In the genomic region with DNA sequence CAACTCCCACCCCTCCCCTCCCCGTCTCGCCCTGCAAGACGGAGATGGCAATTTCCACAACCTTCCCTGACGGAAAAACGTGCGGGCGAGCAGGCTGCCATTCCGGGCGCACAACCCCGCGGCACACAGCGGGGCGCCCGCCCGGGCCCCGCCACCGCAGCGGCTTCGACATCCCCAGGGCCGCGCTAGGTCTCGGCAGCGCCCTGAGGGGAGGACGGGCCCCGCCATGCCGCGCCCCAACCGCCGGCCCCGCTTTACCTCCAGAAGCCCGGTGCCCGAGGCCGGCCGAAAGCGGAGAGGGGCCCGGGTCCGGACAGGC, we compare ENCODE assay signal across 8 cellular contexts. TPM values are rescaled to one million over a fixed set of nuclear protein-coding genes. Genes with fewer than 3 reads are reported as not detected.
A peak's percentile ranks its signal among the peaks of the same experiment; 100 is the strongest.
DNase-seq lines count a peak whose midpoint lies in the region; ATAC-seq and TF ChIP-seq lines count a peak whose summit lies in the region.

No MANE protein-coding gene starts in this region.

- peak overlapping the region; percentile 82 for H3K4me3 Mint-ChIP-seq in activated T-cell treated with anti-CD3 and anti-CD28 coated beads, Interleukin-2, amount 50 U/mL, for 4 hours

- H3K4me1 Mint-ChIP-seq in activated T-cell treated with anti-CD3 and anti-CD28 coated beads, Interleukin-2, amount 50 U/mL, for 4 hours (ENCODE audit: low read depth), result peaks cover 36% of the 10 kb centered on the region

- H3K36me3 ChIP-seq in brain microvascular endothelial cell (replicated peaks), result no peaks in the 10 kb centered on the region
- no peaks in the 10 kb centered on the region for H3K36me3 ChIP-seq in left lung
- H3K36me3 ChIP-seq in thoracic aorta, result no peaks in the 10 kb centered on the region

- peak overlapping the region; percentile 63 for H3K4me3 ChIP-seq in brain microvascular endothelial cell (ENCODE audit: low read depth, low read length)
- H3K4me3 ChIP-seq in left lung, result peak overlapping the region; percentile 80 to 82
- peak overlapping the region; percentile 89 for H3K4me3 ChIP-seq in thoracic aorta

- peaks cover 6% of the 10 kb centered on the region for H3K9me3 Mint-ChIP-seq in activated T-cell treated with anti-CD3 and anti-CD28 coated beads, Interleukin-2, amount 50 U/mL, for 4 hours

- TF ChIP-seq CTCF in brain microvascular endothelial cell (IDR thresholded peaks at IDR 0.05; ENCODE audit: low read depth, low read length, missing control alignments) (no peak), left lung (IDR thresholded peaks at IDR 0.05) (no peak), thoracic aorta (IDR thresholded peaks at IDR 0.05) (no peak)

- H3K4me1 ChIP-seq in left lung (peaks cover 5 to 18% of the 10 kb centered on the region in 2 donors), thoracic aorta (ENCODE audit: control insufficient read depth in 1 of 2, low read depth in 2 of 2) (peaks cover 17 to 39% of the 10 kb centered on the region in 2 donors)

- H3K36me3 Mint-ChIP-seq in activated T-cell treated with anti-CD3 and anti-CD28 coated beads, Interleukin-2, amount 50 U/mL, for 4 hours (ENCODE audit: insufficient read depth), result no peaks in the 10 kb centered on the region

- H3K9me3 ChIP-seq in left lung (peaks cover 0 to 16% of the 10 kb centered on the region in 2 donors), thoracic aorta (no peaks in the 10 kb centered on the region)

- in situ Hi-C loops in brain microvascular endothelial cell (cut with HindIII; ENCODE audit: low pct_ligation_motif_present, low sequenced_read_pairs), result no loop called here

- H3K27me3 ChIP-seq in brain microvascular endothelial cell (replicated peaks) (no peaks in the 10 kb centered on the region), left lung (peaks cover 0 to 19% of the 10 kb centered on the region in 2 donors), thoracic aorta (replicated peaks; ENCODE audit: insufficient read depth) (no peaks in the 10 kb centered on the region)

- H3K27me3 Mint-ChIP-seq in activated T-cell treated with anti-CD3 and anti-CD28 coated beads, Interleukin-2, amount 50 U/mL, for 4 hours (ENCODE audit: low read depth), result no peaks in the 10 kb centered on the region

- intact Hi-C loops in left lung (cut with DNase I), result no loop called here

- no peak for DNase-seq in activated T-cell treated with anti-CD3 and anti-CD28 coated beads, Interleukin-2, amount 50 U/mL, for 4 hours
- no peak for DNase-seq in activated T-cell treated with anti-CD3 and anti-CD28 coated beads for 4 hours
- DNase-seq in brain microvascular endothelial cell, result no peak
- no peak for DNase-seq in left lung
- DNase-seq in thoracic aorta (ENCODE audit: low spot score), result no peak
- DNase-seq in SIG-M5 (lab: John Stamatoyannopoulos, UW), result no peak
- DNase-seq in kidney tubule cell (ENCODE audit: low spot score), result no peak

- peak; percentile 60 to 62 for ATAC-seq in activated T-cell treated with anti-CD3 and anti-CD28 coated beads, Interleukin-2, amount 50 U/mL, for 4 hours
- ATAC-seq in HG03439 (IDR thresholded peaks at IDR 0.05; ENCODE audit: unreplicated experiment) (peak; percentile 13), left lung (peak; percentile 61), thoracic aorta (ENCODE audit: insufficient number of reproducible peaks, low FRiP score, low read depth) (peak; percentile 3)

- H3K27ac ChIP-seq in brain microvascular endothelial cell (no peak overlapping the region), left lung (peak overlapping the region; percentile 74 to 80), thoracic aorta (peak overlapping the region; percentile 78 to 83)

RNA-seq across cellular contexts. Expression of gene CDIP1, which starts 0.5 kb away (rescaled TPM):
- total RNA-seq in activated T-cell treated with anti-CD3 and anti-CD28 coated beads, Interleukin-2, amount 50 U/mL, for 4 hours, result 10 to 100 TPM; 33.2 to 41.6 (median 39.7) TPM
- total RNA-seq in left lung (10 to 100 TPM; 22.2 to 27.0 TPM), thoracic aorta (10 to 100 TPM; 33.2 to 33.5 TPM)

RNA-seq across cellular contexts. Expression of gene C16orf96, which starts 18.1 kb away (rescaled TPM):
- under 1 TPM in 2 of 3 donors, not detected in 1; 0.05 to 0.10 TPM for total RNA-seq in activated T-cell treated with anti-CD3 and anti-CD28 coated beads, Interleukin-2, amount 50 U/mL, for 4 hours
- total RNA-seq in left lung (under 1 TPM; 0.17 to 0.18 TPM), thoracic aorta (not detected)

Comparison
In these comparisons a context has a peak if more than half of its experiments do, and no peak if none do; other contexts are left out.
1. ATAC-seq: peak in every context shown above with its lines; median percentile 61 in activated T-cell treated with anti-CD3 and anti-CD28 coated beads, Interleukin-2, amount 50 U/mL, for 4 hours; 61 in left lung; 13 in HG03439; 3 in thoracic aorta.